ENCODE assay signal across 1 cellular context in the genomic region with DNA sequence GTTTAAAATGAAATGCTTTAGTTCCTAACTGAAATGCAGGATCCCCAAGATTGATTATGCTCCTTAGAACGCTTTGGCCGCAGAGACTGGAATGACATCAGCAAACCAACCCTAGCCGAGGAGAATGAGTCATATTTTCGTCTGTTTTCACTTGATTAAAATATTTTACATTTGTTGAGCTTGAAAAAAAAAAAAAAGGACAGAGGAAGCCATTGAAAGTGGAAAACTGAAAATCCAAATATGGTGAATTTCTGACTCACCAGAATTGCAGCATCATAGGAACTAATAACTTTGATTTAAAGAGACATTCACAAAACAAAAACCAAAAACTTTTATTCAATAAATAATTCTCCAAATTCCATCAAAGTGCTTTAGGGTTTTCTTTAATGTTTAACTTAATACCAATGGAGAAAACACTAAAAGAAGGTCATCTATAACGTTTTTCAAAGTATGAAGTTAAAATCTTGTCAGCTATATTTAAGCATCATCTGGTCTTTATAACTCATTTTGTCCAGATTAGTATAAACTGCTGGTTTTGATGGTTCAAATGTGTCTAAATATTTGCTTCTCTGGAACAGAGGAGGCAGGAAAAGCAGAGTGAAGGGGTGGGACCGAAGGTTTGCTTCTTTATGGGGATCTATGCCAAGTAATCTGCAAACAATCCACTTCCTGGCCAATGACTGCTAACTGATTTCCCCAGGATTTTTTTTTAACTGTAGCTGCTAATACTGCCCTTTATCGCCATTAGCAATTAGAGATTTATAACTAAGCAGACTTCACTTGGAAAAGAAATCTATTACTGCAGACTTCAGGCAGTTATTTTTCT.
TF ChIP-seq lines count a peak whose summit lies in the region.

No MANE protein-coding gene starts in this region.

TF ChIP-seq in WTC11, 78 proteins besides CTCF, POLR2A, EP300 and RAD21 (continued from another document):
- TF ChIP-seq, protein P1, sequence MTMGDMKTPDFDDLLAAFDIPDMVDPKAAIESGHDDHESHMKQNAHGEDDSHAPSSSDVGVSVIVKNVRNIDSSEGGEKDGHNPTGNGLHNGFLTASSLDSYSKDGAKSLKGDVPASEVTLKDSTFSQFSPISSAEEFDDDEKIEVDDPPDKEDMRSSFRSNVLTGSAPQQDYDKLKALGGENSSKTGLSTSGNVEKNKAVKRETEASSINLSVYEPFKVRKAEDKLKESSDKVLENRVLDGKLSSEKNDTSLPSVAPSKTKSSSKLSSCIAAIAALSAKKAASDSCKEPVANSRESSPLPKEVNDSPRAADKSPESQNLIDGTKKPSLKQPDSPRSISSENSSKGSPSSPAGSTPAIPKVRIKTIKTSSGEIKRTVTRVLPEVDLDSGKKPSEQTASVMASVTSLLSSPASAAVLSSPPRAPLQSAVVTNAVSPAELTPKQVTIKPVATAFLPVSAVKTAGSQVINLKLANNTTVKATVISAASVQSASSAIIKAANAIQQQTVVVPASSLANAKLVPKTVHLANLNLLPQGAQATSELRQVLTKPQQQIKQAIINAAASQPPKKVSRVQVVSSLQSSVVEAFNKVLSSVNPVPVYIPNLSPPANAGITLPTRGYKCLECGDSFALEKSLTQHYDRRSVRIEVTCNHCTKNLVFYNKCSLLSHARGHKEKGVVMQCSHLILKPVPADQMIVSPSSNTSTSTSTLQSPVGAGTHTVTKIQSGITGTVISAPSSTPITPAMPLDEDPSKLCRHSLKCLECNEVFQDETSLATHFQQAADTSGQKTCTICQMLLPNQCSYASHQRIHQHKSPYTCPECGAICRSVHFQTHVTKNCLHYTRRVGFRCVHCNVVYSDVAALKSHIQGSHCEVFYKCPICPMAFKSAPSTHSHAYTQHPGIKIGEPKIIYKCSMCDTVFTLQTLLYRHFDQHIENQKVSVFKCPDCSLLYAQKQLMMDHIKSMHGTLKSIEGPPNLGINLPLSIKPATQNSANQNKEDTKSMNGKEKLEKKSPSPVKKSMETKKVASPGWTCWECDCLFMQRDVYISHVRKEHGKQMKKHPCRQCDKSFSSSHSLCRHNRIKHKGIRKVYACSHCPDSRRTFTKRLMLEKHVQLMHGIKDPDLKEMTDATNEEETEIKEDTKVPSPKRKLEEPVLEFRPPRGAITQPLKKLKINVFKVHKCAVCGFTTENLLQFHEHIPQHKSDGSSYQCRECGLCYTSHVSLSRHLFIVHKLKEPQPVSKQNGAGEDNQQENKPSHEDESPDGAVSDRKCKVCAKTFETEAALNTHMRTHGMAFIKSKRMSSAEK (CRISPR knock-in tag; IDR thresholded peaks at IDR 0.05; ENCODE audit: borderline replicate concordance): no peak
- TF ChIP-seq ATF1 (CRISPR knock-in tag; IDR thresholded peaks at IDR 0.05) (no peak), ZNF121 (CRISPR knock-in tag; IDR thresholded peaks at IDR 0.05) (no peak), NR3C1 (CRISPR knock-in tag; conservative IDR thresholded peaks at IDR 0.05; ENCODE audit: low read depth) (no peak), MYBL2 (CRISPR knock-in tag; IDR thresholded peaks at IDR 0.05) (no peak), ZNF317 (CRISPR knock-in tag; IDR thresholded peaks at IDR 0.05; ENCODE audit: borderline replicate concordance, low read depth) (no peak)
- TF ChIP-seq, protein P2, sequence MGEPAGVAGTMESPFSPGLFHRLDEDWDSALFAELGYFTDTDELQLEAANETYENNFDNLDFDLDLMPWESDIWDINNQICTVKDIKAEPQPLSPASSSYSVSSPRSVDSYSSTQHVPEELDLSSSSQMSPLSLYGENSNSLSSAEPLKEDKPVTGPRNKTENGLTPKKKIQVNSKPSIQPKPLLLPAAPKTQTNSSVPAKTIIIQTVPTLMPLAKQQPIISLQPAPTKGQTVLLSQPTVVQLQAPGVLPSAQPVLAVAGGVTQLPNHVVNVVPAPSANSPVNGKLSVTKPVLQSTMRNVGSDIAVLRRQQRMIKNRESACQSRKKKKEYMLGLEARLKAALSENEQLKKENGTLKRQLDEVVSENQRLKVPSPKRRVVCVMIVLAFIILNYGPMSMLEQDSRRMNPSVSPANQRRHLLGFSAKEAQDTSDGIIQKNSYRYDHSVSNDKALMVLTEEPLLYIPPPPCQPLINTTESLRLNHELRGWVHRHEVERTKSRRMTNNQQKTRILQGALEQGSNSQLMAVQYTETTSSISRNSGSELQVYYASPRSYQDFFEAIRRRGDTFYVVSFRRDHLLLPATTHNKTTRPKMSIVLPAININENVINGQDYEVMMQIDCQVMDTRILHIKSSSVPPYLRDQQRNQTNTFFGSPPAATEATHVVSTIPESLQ (CRISPR knock-in tag; IDR thresholded peaks at IDR 0.05): no peak
- TF ChIP-seq, protein P3, sequence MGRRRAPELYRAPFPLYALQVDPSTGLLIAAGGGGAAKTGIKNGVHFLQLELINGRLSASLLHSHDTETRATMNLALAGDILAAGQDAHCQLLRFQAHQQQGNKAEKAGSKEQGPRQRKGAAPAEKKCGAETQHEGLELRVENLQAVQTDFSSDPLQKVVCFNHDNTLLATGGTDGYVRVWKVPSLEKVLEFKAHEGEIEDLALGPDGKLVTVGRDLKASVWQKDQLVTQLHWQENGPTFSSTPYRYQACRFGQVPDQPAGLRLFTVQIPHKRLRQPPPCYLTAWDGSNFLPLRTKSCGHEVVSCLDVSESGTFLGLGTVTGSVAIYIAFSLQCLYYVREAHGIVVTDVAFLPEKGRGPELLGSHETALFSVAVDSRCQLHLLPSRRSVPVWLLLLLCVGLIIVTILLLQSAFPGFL (CRISPR knock-in tag; IDR thresholded peaks at IDR 0.05; ENCODE audit: borderline replicate concordance): no peak
- TF ChIP-seq, protein P4, sequence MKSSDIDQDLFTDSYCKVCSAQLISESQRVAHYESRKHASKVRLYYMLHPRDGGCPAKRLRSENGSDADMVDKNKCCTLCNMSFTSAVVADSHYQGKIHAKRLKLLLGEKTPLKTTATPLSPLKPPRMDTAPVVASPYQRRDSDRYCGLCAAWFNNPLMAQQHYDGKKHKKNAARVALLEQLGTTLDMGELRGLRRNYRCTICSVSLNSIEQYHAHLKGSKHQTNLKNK (CRISPR knock-in tag; IDR thresholded peaks at IDR 0.05): no peak
